In genomic region chr20:33859157-33859695, GRCh38 we compare ENCODE assay signal across 9 cellular contexts. TPM values are rescaled to one million over a fixed set of nuclear protein-coding genes. Genes with fewer than 3 reads are reported as not detected.
DNase-seq lines count a peak whose midpoint lies in the region; ATAC-seq, FAIRE-seq and TF ChIP-seq lines count a peak whose summit lies in the region.
"Had no signal": no experiment of that assay in that cellular context is flagged by ENCODE, and none has a peak within 500 bp of the region (broad histone marks: within the 10 kb centered on the region; RNA-seq: fewer than 3 reads in every experiment).

No MANE protein-coding gene starts in this region.

- no peak overlapping the region for H3K9ac ChIP-seq in neural progenitor cell

- H3K27ac ChIP-seq in neural progenitor cell (no peak overlapping the region), small intestine (ENCODE audit: low read depth in 1 of 2, low read length in 1 of 2) (peak overlapping the region in 1 of 2 donors; percentile 50)

- no peaks in the 10 kb centered on the region for H3K27me3 Mint-ChIP-seq in activated naive CD4-positive, alpha-beta T cell treated with anti-CD3 and anti-CD28 coated beads for 36 hours (ENCODE audit: low read depth)
- peaks cover 2% of the 10 kb centered on the region for H3K27me3 Mint-ChIP-seq in neural progenitor cell (ENCODE audit: insufficient read depth, low read depth)

- no peaks in the 10 kb centered on the region for H3K79me2 ChIP-seq in neural progenitor cell (ENCODE audit: low read depth)

- H3K4me1 ChIP-seq in neural progenitor cell (no peaks in the 10 kb centered on the region), small intestine (ENCODE audit: control insufficient read depth in 2 of 2, insufficient read depth in 1 of 2, low read depth in 1 of 2, low read length in 1 of 2) (no peaks in the 10 kb centered on the region)

- no peaks in the 10 kb centered on the region for H3K9me3 ChIP-seq in neural progenitor cell (ENCODE audit: low read depth)
- H3K9me3 ChIP-seq in small intestine (ENCODE audit: control insufficient read depth, low read depth): no peaks in the 10 kb centered on the region

- WGBS in small intestine, 3 donors: 53 to 72% (median 71%) methylated on average over 12 of the region's 12 CpGs

- H3K36me3 ChIP-seq in neural progenitor cell (no peaks in the 10 kb centered on the region), small intestine (ENCODE audit: control insufficient read depth in 2 of 2, insufficient read depth in 2 of 2, low read length in 2 of 2) (peaks cover 5 to 11% of the 10 kb centered on the region in 2 donors)

- CTCF ChIA-PET in activated naive CD4-positive, alpha-beta T cell treated with anti-CD3 and anti-CD28 coated beads for 36 hours (lab: Charles Lee): interaction anchor here (1.1 to 2.6 kb wide), 3 partner anchors 10 to 67 kb away, joined by 5 to 10 read pairs (median 6); partner anchors contain the start of gene CHMP4B

- ATAC-seq in GM18858 (IDR thresholded peaks at IDR 0.05; ENCODE audit: unreplicated experiment) (peak; percentile 53), HG02970 (IDR thresholded peaks at IDR 0.05; ENCODE audit: low FRiP score, unreplicated experiment) (no peak)

- no peak overlapping the region for H3K4me3 Mint-ChIP-seq in activated naive CD4-positive, alpha-beta T cell treated with anti-CD3 and anti-CD28 coated beads for 36 hours
- H3K4me3 Mint-ChIP-seq in neural progenitor cell: no peak overlapping the region

- H3K4me3 ChIP-seq in neural progenitor cell (no peak overlapping the region), small intestine (ENCODE audit: low read depth in 1 of 2, low read length in 2 of 2) (no peak overlapping the region)

- H3F3A ChIP-seq in neural progenitor cell (ENCODE audit: low read depth): no peaks in the 10 kb centered on the region

- H3K36me3 Mint-ChIP-seq in activated naive CD4-positive, alpha-beta T cell treated with anti-CD3 and anti-CD28 coated beads for 36 hours (ENCODE audit: low read depth): peaks cover 9% of the 10 kb centered on the region
- H3K36me3 Mint-ChIP-seq in neural progenitor cell: peaks cover 11% of the 10 kb centered on the region

- intact Hi-C loops in activated naive CD4-positive, alpha-beta T cell treated with anti-CD3 and anti-CD28 coated beads for 36 hours (cut with micrococcal nuclease): no loop called here
- intact Hi-C loops in posterior vena cava (cut with DNase I): no loop called here

- H3K27me3 ChIP-seq in neural progenitor cell (no peaks in the 10 kb centered on the region), small intestine (ENCODE audit: control insufficient read depth in 2 of 2, insufficient read depth in 2 of 2, low read length in 2 of 2) (no peaks in the 10 kb centered on the region)

- H4K20me1 ChIP-seq in neural progenitor cell (ENCODE audit: low read depth): no peaks in the 10 kb centered on the region

- peaks cover 25% of the 10 kb centered on the region for H3K4me1 Mint-ChIP-seq in activated naive CD4-positive, alpha-beta T cell treated with anti-CD3 and anti-CD28 coated beads for 36 hours (ENCODE audit: low read depth)
- peaks cover 18% of the 10 kb centered on the region for H3K4me1 Mint-ChIP-seq in neural progenitor cell

- no peaks in the 10 kb centered on the region for H3K9me3 Mint-ChIP-seq in activated naive CD4-positive, alpha-beta T cell treated with anti-CD3 and anti-CD28 coated beads for 36 hours
- H3K9me3 Mint-ChIP-seq in neural progenitor cell: no peaks in the 10 kb centered on the region

- no peak for FAIRE-seq in small intestine (lab: Jason Lieb, UNC)
- FAIRE-seq: H1 had no signal

- no peak overlapping the region for H2AFZ ChIP-seq in neural progenitor cell (replicated peaks)

- H3K27ac Mint-ChIP-seq in activated naive CD4-positive, alpha-beta T cell treated with anti-CD3 and anti-CD28 coated beads for 36 hours: peak overlapping the region; percentile 33
- H3K27ac Mint-ChIP-seq in neural progenitor cell: peak overlapping the region; percentile 92

- DNase-seq in KG1 (lab: John Stamatoyannopoulos, UW): peak; percentile 69
- peak; percentile 65 for DNase-seq in activated naive CD4-positive, alpha-beta T cell treated with anti-CD3 and anti-CD28 coated beads for 36 hours
- DNase-seq in neural progenitor cell (ENCODE audit: low spot score): no peak
- DNase-seq in NCI-H1092 treated with DMSO at 0.1 percent for 48 hours (lab: John Stamatoyannopoulos, UW): no peak
- DNase-seq in posterior vena cava (ENCODE audit: low spot score): no peak
- no peak for DNase-seq in small intestine

- no peak overlapping the region for H3K4me2 ChIP-seq in neural progenitor cell

- TF ChIP-seq CTCF in neural progenitor cell (IDR thresholded peaks at IDR 0.05): no peak

RNA-seq across cellular contexts. Expression of gene CHMP4B, which starts 48.1 kb away (rescaled TPM):
- total RNA-seq in activated naive CD4-positive, alpha-beta T cell treated with anti-CD3 and anti-CD28 coated beads for 36 hours: 10 to 100 TPM; 68.9 to 69.7 TPM
- total RNA-seq in neural progenitor cell (ENCODE audit: low replicate concordance) (40.7 and 51.4 TPM in 2 replicates), posterior vena cava (100 to 1,000 TPM in 1 of 2 donors, 10 to 100 TPM in 1; 79.2 to 104 TPM)
- polyA plus RNA-seq in small intestine: 100 to 1,000 TPM; 147 to 218 (median 199) TPM

Comparison
In these comparisons a context has a peak if more than half of its experiments do, and no peak if none do; other contexts are left out.
1. DNase-seq: peak in KG1 (single experiment) and activated naive CD4-positive, alpha-beta T cell treated with anti-CD3 and anti-CD28 coated beads for 36 hours (single experiment); none in neural progenitor cell (single experiment), NCI-H1092 treated with DMSO at 0.1 percent for 48 hours (single experiment), posterior vena cava (single experiment) and small intestine (single experiment).